In genomic region chr22:36493690-36494110, GRCh38 we compare ENCODE assay signal across 10 cellular contexts. TPM values are rescaled to one million over a fixed set of nuclear protein-coding genes. Genes with fewer than 3 reads are reported as not detected.
DNase-seq lines count a peak whose midpoint lies in the region; ATAC-seq and TF ChIP-seq lines count a peak whose summit lies in the region.
"Had no signal": no experiment of that assay in that cellular context is flagged by ENCODE, and none has a peak within 500 bp of the region (broad histone marks: within the 10 kb centered on the region; RNA-seq: fewer than 3 reads in every experiment).

No MANE protein-coding gene starts in this region.

- TF ChIP-seq CTCF in OCI-LY3 (IDR thresholded peaks at IDR 0.05; ENCODE audit: low read depth, low read length) (no peak), left lung (IDR thresholded peaks at IDR 0.05) (no peak)

- H3K4me3 ChIP-seq in OCI-LY3 (ENCODE audit: low read length) (peak overlapping the region; percentile 66), left lung (no peak overlapping the region)
- H3K4me3 ChIP-seq: psoas muscle had no signal

- peaks cover 34% of the 10 kb centered on the region for H3K36me3 ChIP-seq in OCI-LY3 (replicated peaks; ENCODE audit: low read depth, low read length)
- peaks cover 0 to 21% of the 10 kb centered on the region in 2 donors for H3K36me3 ChIP-seq in left lung

- no peaks in the 10 kb centered on the region for H3K79me2 ChIP-seq in OCI-LY3 (ENCODE audit: low read length)

- H3K27me3 ChIP-seq in OCI-LY3 (ENCODE audit: low read depth, low read length) (no peaks in the 10 kb centered on the region), left lung (no peaks in the 10 kb centered on the region)

- peak overlapping the region; percentile 73 for H3K27ac ChIP-seq in OCI-LY3 (ENCODE audit: low read length)
- H3K27ac ChIP-seq in left lung, result peak overlapping the region in 1 of 2 donors; percentile 46
- H3K27ac ChIP-seq: psoas muscle had no signal

- no peaks in the 10 kb centered on the region for H3K9me3 ChIP-seq in OCI-LY3 (ENCODE audit: insufficient read depth, low read length)
- H3K9me3 ChIP-seq in left lung, result no peaks in the 10 kb centered on the region
- H3K9me3 ChIP-seq: psoas muscle had no signal

- DNase-seq in GF-D8 (lab: John Stamatoyannopoulos, UW) (peak; percentile 95), left lung (peak; percentile 67 to 82), NCI-H1105 (lab: John Stamatoyannopoulos, UW) (no peak), activated T-cell treated with anti-CD3 and anti-CD28 coated beads for 4 hours (no peak)
- DNase-seq: DMS53, psoas muscle had no signal

- H3K4me2 ChIP-seq in OCI-LY3 (ENCODE audit: low read length), result peak overlapping the region; percentile 78

- peaks cover 28% of the 10 kb centered on the region for H3K4me1 ChIP-seq in OCI-LY3 (ENCODE audit: low read length)
- peaks cover 0 to 16% of the 10 kb centered on the region in 2 donors for H3K4me1 ChIP-seq in left lung
- H3K4me1 ChIP-seq: psoas muscle had no signal

- peak overlapping the region; percentile 39; the same call in 1 of the 2 replicates for H2AFZ ChIP-seq in OCI-LY3 (ENCODE audit: low read depth, low read length)

- ATAC-seq in GM21786 (IDR thresholded peaks at IDR 0.05; ENCODE audit: unreplicated experiment) (peak; percentile 43), left lung (peak; percentile 73), HG02588 (IDR thresholded peaks at IDR 0.05; ENCODE audit: unreplicated experiment) (no peak), GM21529 (IDR thresholded peaks at IDR 0.05; ENCODE audit: unreplicated experiment) (no peak)

- no peaks in the 10 kb centered on the region for H4K20me1 ChIP-seq in OCI-LY3 (ENCODE audit: insufficient read depth, low read length)

- peak overlapping the region; percentile 66 for H3K9ac ChIP-seq in OCI-LY3 (ENCODE audit: low read length)

- intact Hi-C loops in left lung (cut with DNase I), result no loop called here

RNA-seq across cellular contexts. Expression of gene TXN2, which starts 12.3 kb away (rescaled TPM):
- 10 to 100 TPM; 64.4 to 65.3 TPM for total RNA-seq in left lung

RNA-seq across cellular contexts. Expression of gene FOXRED2, which starts 13.1 kb away (rescaled TPM):
- total RNA-seq in left lung, result 10 to 100 TPM; 17.2 to 22.1 TPM

RNA-seq across cellular contexts. Expression of gene EIF3D, which starts 35.3 kb away (rescaled TPM):
- 100 to 1,000 TPM; 116 to 141 TPM for total RNA-seq in left lung

Comparison
In these comparisons a context has a peak if more than half of its experiments do, and no peak if none do; other contexts are left out.
1. DNase-seq: peak in GF-D8 (single experiment) and left lung (2 of 2); none in NCI-H1105 (single experiment) and activated T-cell treated with anti-CD3 and anti-CD28 coated beads for 4 hours (single experiment).
2. ATAC-seq: peak in GM21786 (single experiment) and left lung (single experiment); none in HG02588 (single experiment) and GM21529 (single experiment).